18 cellular contexts compared by ENCODE assay signal in genomic region chr4:99321241-99322191, GRCh38. TPM values are rescaled to one million over a fixed set of nuclear protein-coding genes. Genes with fewer than 3 reads are reported as not detected.
DNase-seq lines count a peak whose midpoint lies in the region; ATAC-seq and TF ChIP-seq lines count a peak whose summit lies in the region.
"Had no signal": no experiment of that assay in that cellular context is flagged by ENCODE, and none has a peak within 500 bp of the region (broad histone marks: within the 10 kb centered on the region; RNA-seq: fewer than 3 reads in every experiment).

TSS of gene ADH1B (minus strand) at chr4:99321401. CDS start at chr4:99321331, 70 bp downstream.

- no peaks in the 10 kb centered on the region for H3K36me3 Mint-ChIP-seq in neural progenitor cell
- no peaks in the 10 kb centered on the region for H3K36me3 Mint-ChIP-seq in stimulated activated effector memory CD8-positive, alpha-beta T cell treated with anti-CD3 and anti-CD28 coated beads, Interleukin-12 subunit alpha, Interleukin-12 subunit beta, amount 100 ng/mL, for 72 hours

- H3K27me3 Mint-ChIP-seq in neural progenitor cell (ENCODE audit: insufficient read depth, low read depth): no peaks in the 10 kb centered on the region

- peaks cover 3% of the 10 kb centered on the region for H3K9me3 Mint-ChIP-seq in neural progenitor cell
- no peaks in the 10 kb centered on the region for H3K9me3 Mint-ChIP-seq in stimulated activated effector memory CD8-positive, alpha-beta T cell treated with anti-CD3 and anti-CD28 coated beads, Interleukin-12 subunit alpha, Interleukin-12 subunit beta, amount 100 ng/mL, for 72 hours

- ATAC-seq in right cardiac atrium (peak; percentile 28 to 34), upper lobe of left lung (ENCODE audit: low FRiP score in 2 of 2) (no peak), HG03097 (IDR thresholded peaks at IDR 0.05; ENCODE audit: low FRiP score, unreplicated experiment) (no peak)
- ATAC-seq in stimulated activated naive CD8-positive, alpha-beta T cell treated with anti-CD3 and anti-CD28 coated beads, Interleukin-15, Interleukin-2, amounts not matched to agents 100 U/mL and 50 U/mL, for 24 hours: no peak
- ATAC-seq in stimulated activated effector memory CD8-positive, alpha-beta T cell treated with anti-CD3 and anti-CD28 coated beads, Interleukin-12 subunit alpha, Interleukin-12 subunit beta, amount 100 ng/mL, for 72 hours: no peak
- ATAC-seq: activated T-helper 17 cell treated with anti-CD3 and anti-CD28 coated beads, Interleukin-2, amount 50 U/mL, for 72 hours; HCT116 had no signal

- H3K27me3 ChIP-seq in right cardiac atrium (ENCODE audit: control insufficient read depth, insufficient read depth) (no peaks in the 10 kb centered on the region), neural progenitor cell (no peaks in the 10 kb centered on the region), upper lobe of left lung (no peaks in the 10 kb centered on the region)
- H3K27me3 ChIP-seq: brain microvascular endothelial cell had no signal

- TF ChIP-seq POLR2A in upper lobe of left lung (IDR thresholded peaks at IDR 0.05): peak in 1 of 4 donors; percentile 15

- H3K4me3 ChIP-seq in coronary artery (peak within 1 kb of the TSS; percentile 69), right cardiac atrium (ENCODE audit: low read length) (peak within 1 kb of the TSS; percentile 82), neural progenitor cell (no peak within 1 kb of the TSS), upper lobe of left lung (peak within 1 kb of the TSS in 3 of 4 donors; percentile 16 to 37 (median 34))

- TF ChIP-seq CTCF in coronary artery (IDR thresholded peaks at IDR 0.05) (no peak), neural progenitor cell (IDR thresholded peaks at IDR 0.05) (no peak), upper lobe of left lung (IDR thresholded peaks at IDR 0.05) (no peak)

- WGBS in right cardiac atrium: 27% methylated on average over 8 of the region's 8 CpGs
- 38 to 51% methylated on average over 8 of the region's 8 CpGs for WGBS in upper lobe of left lung, 2 donors

- H2AFZ ChIP-seq in neural progenitor cell (replicated peaks): peak within 1 kb of the TSS; percentile 75

- no peaks in the 10 kb centered on the region for H3K4me1 ChIP-seq in right cardiac atrium (ENCODE audit: control insufficient read depth, insufficient read depth, low read length)
- H3K4me1 ChIP-seq in neural progenitor cell: peaks cover 11% of the 10 kb centered on the region
- H3K4me1 ChIP-seq in upper lobe of left lung: peaks cover 0 to 16% (median 8%) of the 10 kb centered on the region in 4 donors

- H3K9ac ChIP-seq in neural progenitor cell: no peak within 1 kb of the TSS

- H4K20me1 ChIP-seq in neural progenitor cell (ENCODE audit: low read depth): no peaks in the 10 kb centered on the region

- H3K27ac ChIP-seq in coronary artery (peak within 1 kb of the TSS; percentile 67 to 92), right cardiac atrium (ENCODE audit: low read length) (peak within 1 kb of the TSS; percentile 60), neural progenitor cell (peak within 1 kb of the TSS; percentile 27), upper lobe of left lung (peak within 1 kb of the TSS in 3 of 4 donors; percentile 36 to 72 (median 37))
- H3K27ac ChIP-seq: brain microvascular endothelial cell had no signal

- H3K9me3 ChIP-seq in right cardiac atrium (ENCODE audit: control insufficient read depth, low read length) (no peaks in the 10 kb centered on the region), neural progenitor cell (ENCODE audit: low read depth) (no peaks in the 10 kb centered on the region), upper lobe of left lung (no peaks in the 10 kb centered on the region)

- H3K79me2 ChIP-seq in neural progenitor cell (ENCODE audit: low read depth): no peaks in the 10 kb centered on the region

- H3K27ac Mint-ChIP-seq in neural progenitor cell: peak within 1 kb of the TSS; percentile 35
- H3K27ac Mint-ChIP-seq in stimulated activated effector memory CD8-positive, alpha-beta T cell treated with anti-CD3 and anti-CD28 coated beads, Interleukin-12 subunit alpha, Interleukin-12 subunit beta, amount 100 ng/mL, for 72 hours: no peak within 1 kb of the TSS
- H3K27ac Mint-ChIP-seq: activated T-helper 17 cell treated with anti-CD3 and anti-CD28 coated beads, Interleukin-2, amount 50 U/mL, for 72 hours had no signal

- peak within 1 kb of the TSS; percentile 54 for H3K4me2 ChIP-seq in neural progenitor cell

- peaks cover 6% of the 10 kb centered on the region for H3F3A ChIP-seq in neural progenitor cell (ENCODE audit: low read depth)

- H3K36me3 ChIP-seq in neural progenitor cell (no peaks in the 10 kb centered on the region), upper lobe of left lung (peaks cover 0 to 3% (median 0%) of the 10 kb centered on the region in 4 donors)
- H3K36me3 ChIP-seq: brain microvascular endothelial cell had no signal

- peaks cover 10% of the 10 kb centered on the region for H3K4me1 Mint-ChIP-seq in neural progenitor cell
- H3K4me1 Mint-ChIP-seq in stimulated activated effector memory CD8-positive, alpha-beta T cell treated with anti-CD3 and anti-CD28 coated beads, Interleukin-12 subunit alpha, Interleukin-12 subunit beta, amount 100 ng/mL, for 72 hours: no peaks in the 10 kb centered on the region
- H3K4me1 Mint-ChIP-seq: activated T-helper 17 cell treated with anti-CD3 and anti-CD28 coated beads, Interleukin-2, amount 50 U/mL, for 72 hours had no signal

- no peak within 1 kb of the TSS for H3K4me3 Mint-ChIP-seq in neural progenitor cell
- H3K4me3 Mint-ChIP-seq in stimulated activated effector memory CD8-positive, alpha-beta T cell treated with anti-CD3 and anti-CD28 coated beads, Interleukin-12 subunit alpha, Interleukin-12 subunit beta, amount 100 ng/mL, for 72 hours: no peak within 1 kb of the TSS
- H3K4me3 Mint-ChIP-seq: activated T-helper 17 cell treated with anti-CD3 and anti-CD28 coated beads, Interleukin-2, amount 50 U/mL, for 72 hours had no signal

- intact Hi-C loops in right cardiac atrium (cut with DNase I): no loop called here

- no peak for TF ChIP-seq EP300 in upper lobe of left lung (IDR thresholded peaks at IDR 0.05)

- DNase-seq in coronary artery (ENCODE audit: low spot score) (no peak), right cardiac atrium (peak in 1 of 3 donors; percentile 33), neural progenitor cell (ENCODE audit: low spot score) (peak; percentile 70), upper lobe of left lung (no peak), DMS 273 (lab: John Stamatoyannopoulos, UW; ENCODE audit: unreplicated experiment) (no peak)
- DNase-seq in stimulated activated naive CD8-positive, alpha-beta T cell treated with anti-CD3 and anti-CD28 coated beads, Interleukin-15, Interleukin-2, amounts not matched to agents 100 U/mL and 50 U/mL, for 24 hours: no peak
- DNase-seq in stimulated activated effector memory CD8-positive, alpha-beta T cell treated with anti-CD3 and anti-CD28 coated beads, Interleukin-12 subunit alpha, Interleukin-12 subunit beta, amount 100 ng/mL, for 72 hours (ENCODE audit: low spot score in 2 of 2): no peak
- DNase-seq: activated CD4-positive, alpha-beta T cell treated with anti-CD3 and anti-CD28 coated beads for 4 hours; brain microvascular endothelial cell; MV-4-11; NCI-H446; stimulated activated CD4-positive, alpha-beta T cell treated with anti-CD3 and anti-CD28 coated beads, Interleukin-2, amount 100 ng/mL, for 24 hours had no signal

RNA-seq across cellular contexts. Expression of gene ADH1B, which starts in this region (rescaled TPM):
- 100 to 1,000 TPM; 197 to 343 (median 260) TPM for total RNA-seq in right cardiac atrium
- 164 TPM for polyA plus RNA-seq in right cardiac atrium
- total RNA-seq in neural progenitor cell (ENCODE audit: low replicate concordance): not detected in 2 replicates
- 100 to 1,000 TPM; 126 to 887 (median 394) TPM for total RNA-seq in upper lobe of left lung
- total RNA-seq: activated T-helper 17 cell treated with anti-CD3 and anti-CD28 coated beads, Interleukin-2, amount 50 U/mL, for 72 hours; G401; T-helper 1 cell treated with Interleukin-12 subunit alpha and Interleukin-12 subunit beta and Interleukin-4 antibody, amounts not matched to agents 30 ng/mL and 1 ng/mL, for 36 hours had no signal
- polyA plus RNA-seq: neural cell had no signal

Comparison
In these comparisons a context has a peak if more than half of its experiments do, and no peak if none do; other contexts are left out.
1. RNA of gene ADH1B (total RNA-seq): 126 to 887 TPM in upper lobe of left lung and 197 to 343 TPM in right cardiac atrium; not detected in neural progenitor cell; every median in the first group is over 100 times any median in the second.
2. Peak in DNase-seq, H3K27ac ChIP-seq and H3K4me2 ChIP-seq in neural progenitor cell; RNA of the gene not detected or under 1 TPM.
3. H3K27ac ChIP-seq: peak in every context shown above with its lines; median percentile 80 in coronary artery; 60 in right cardiac atrium; 37 in upper lobe of left lung; 27 in neural progenitor cell.
4. ATAC-seq: peak in right cardiac atrium (2 of 2); none in upper lobe of left lung (0 of 2), stimulated activated naive CD8-positive, alpha-beta T cell treated with anti-CD3 and anti-CD28 coated beads, Interleukin-15, Interleukin-2, amounts not matched to agents 100 U/mL and 50 U/mL, for 24 hours (single experiment), HG03097 (single experiment) and stimulated activated effector memory CD8-positive, alpha-beta T cell treated with anti-CD3 and anti-CD28 coated beads, Interleukin-12 subunit alpha, Interleukin-12 subunit beta, amount 100 ng/mL, for 72 hours (single experiment).